Comparison of ENCODE assay signal across 8 cellular contexts in the genomic region with DNA sequence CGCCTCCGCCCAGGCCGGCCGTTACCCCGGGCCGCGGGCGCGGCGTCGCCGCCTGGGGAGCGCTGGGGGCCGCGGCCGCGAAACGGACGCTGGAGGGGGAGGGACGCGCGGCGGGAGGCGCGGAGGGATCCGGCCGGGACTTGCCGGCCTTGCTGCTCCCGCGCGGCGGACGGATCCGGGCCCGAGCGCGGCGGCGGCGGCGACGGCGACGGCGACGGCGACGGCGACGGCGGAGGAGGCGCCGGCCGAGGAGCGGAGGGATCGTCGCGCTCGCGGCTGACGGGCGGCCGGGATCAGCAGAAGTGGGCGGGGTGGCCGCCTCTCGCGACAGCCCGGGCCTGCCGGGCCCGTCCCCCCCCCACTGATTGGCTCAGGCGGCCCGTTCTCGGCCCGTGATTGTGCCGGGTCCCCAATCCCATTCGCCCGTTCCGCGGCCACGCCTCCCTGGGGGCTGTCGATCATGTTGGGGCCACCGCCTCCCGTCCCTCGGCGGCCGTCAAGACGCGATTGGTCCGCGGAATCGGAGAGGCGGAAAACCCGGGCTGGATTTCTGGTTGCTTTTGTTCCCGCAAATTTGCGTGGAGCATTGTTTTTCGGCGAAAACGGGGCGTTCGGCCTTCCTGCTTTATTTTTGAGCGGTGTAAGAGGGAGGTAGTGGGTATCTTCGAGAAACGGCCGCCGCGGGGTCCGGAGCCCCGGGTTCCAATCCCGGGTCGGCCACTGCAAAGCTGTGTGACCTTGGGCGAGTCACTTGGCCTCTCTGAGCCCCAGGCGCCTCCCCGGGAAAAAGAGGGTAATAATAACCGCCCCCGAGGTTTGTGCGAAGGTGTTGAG. TPM values are rescaled to one million over a fixed set of nuclear protein-coding genes. Genes with fewer than 3 reads are reported as not detected.
DNase-seq lines count a peak whose midpoint lies in the region; ATAC-seq and TF ChIP-seq lines count a peak whose summit lies in the region.

ZCCHC14 (minus strand) TSS at position 304 of the 834 bp plus-strand sequence. CDS start 786 bp downstream, outside the sequence.

- peak; percentile 88 for ATAC-seq in HG03175 (IDR thresholded peaks at IDR 0.05; ENCODE audit: unreplicated experiment)

- no peaks in the 10 kb centered on the region for H3K36me3 ChIP-seq in kidney epithelial cell (ENCODE audit: control insufficient read depth, insufficient read depth, low read length)

- H3K27me3 ChIP-seq in kidney epithelial cell (ENCODE audit: control insufficient read depth, insufficient read depth, low read length) = no peaks in the 10 kb centered on the region

- no peak for TF ChIP-seq CTCF in AG09309 (IDR thresholded peaks at IDR 0.05; ENCODE audit: control insufficient read depth, insufficient read depth, low read depth, low read length, missing control alignments)
- no peak for TF ChIP-seq CTCF in choroid plexus epithelial cell (conservative IDR thresholded peaks at IDR 0.05; ENCODE audit: low read depth, low read length)
- no peak for TF ChIP-seq CTCF in kidney epithelial cell (IDR thresholded peaks at IDR 0.05; ENCODE audit: insufficient read depth, low read length, poor library complexity, severe bottlenecking)

- TF ChIP-seq POLR2A in GM18951 (IDR thresholded peaks at IDR 0.05; ENCODE audit: extremely low read depth, insufficient read depth, insufficient read length) = peak; percentile 66

- H3K4me3 ChIP-seq in AG09309 (ENCODE audit: control insufficient read depth, low read depth, low read length) (peak within 1 kb of the TSS; percentile 59), choroid plexus epithelial cell (ENCODE audit: low read depth, low read length) (peak within 1 kb of the TSS; percentile 55), kidney epithelial cell (ENCODE audit: low read depth, low read length) (peak within 1 kb of the TSS; percentile 45)

- in situ Hi-C loops in GM18951 (cut with MboI; ENCODE audit: low sequenced_read_pairs, unreplicated experiment) = no loop called here

- DNase-seq in AG09309 (ENCODE audit: low read depth) (peak; percentile 94), NCI-H345 treated with DMSO at 0.1 percent for 48 hours (lab: John Stamatoyannopoulos, UW; ENCODE audit: unreplicated experiment) (peak; percentile 77), choroid plexus epithelial cell (ENCODE audit: low read depth) (peak; percentile 99), kidney epithelial cell (ENCODE audit: low read depth) (peak; percentile 82)
- DNase-seq in activated CD4-positive, alpha-beta T cell treated with anti-CD3 and anti-CD28 coated beads for 24 hours (ENCODE audit: low read depth in 2 of 2) = peak; percentile 99 to 100
- peak; percentile 100 for DNase-seq in stimulated activated CD4-positive, alpha-beta T cell treated with anti-CD3 and anti-CD28 coated beads, Interleukin-15, amount 100 ng/mL, for 24 hours

RNA-seq across cellular contexts. Expression of gene ZCCHC14, which starts in this region (rescaled TPM):
- 34.6 and 41.6 TPM in 2 replicates for total RNA-seq in kidney epithelial cell

Comparison
In these comparisons a context has a peak if more than half of its experiments do, and no peak if none do; other contexts are left out.
1. Peak in every context shown above with its lines: DNase-seq, ATAC-seq and H3K4me3 ChIP-seq.